ENCODE assay signal across 8 cellular contexts in genomic region chr17:32783602-32784001, GRCh38.
A peak's percentile ranks its signal among the peaks of the same experiment; 100 is the strongest.
DNase-seq lines count a peak whose midpoint lies in the region; ATAC-seq and TF ChIP-seq lines count a peak whose summit lies in the region.

No MANE protein-coding gene starts in this region.

- H3K4me1 ChIP-seq in left lung (no peaks in the 10 kb centered on the region), vagina (no peaks in the 10 kb centered on the region)

- no peak for TF ChIP-seq POLR2A in vagina (IDR thresholded peaks at IDR 0.05)

- H3K9me3 Mint-ChIP-seq in activated naive CD4-positive, alpha-beta T cell treated with anti-CD3 and anti-CD28 coated beads for 36 hours, result no peaks in the 10 kb centered on the region
- no peaks in the 10 kb centered on the region for H3K9me3 Mint-ChIP-seq in activated naive CD4-positive, alpha-beta T cell treated with anti-CD3 and anti-CD28 coated beads, Interleukin-2, amount 10 ng/mL, durations not matched to agents 7 days and 5 days

- H3K27me3 ChIP-seq in left lung, result no peaks in the 10 kb centered on the region
- no peaks in the 10 kb centered on the region for H3K27me3 ChIP-seq in vagina

- no peaks in the 10 kb centered on the region for H3K36me3 Mint-ChIP-seq in activated naive CD4-positive, alpha-beta T cell treated with anti-CD3 and anti-CD28 coated beads for 36 hours (ENCODE audit: low read depth)
- no peaks in the 10 kb centered on the region for H3K36me3 Mint-ChIP-seq in activated naive CD4-positive, alpha-beta T cell treated with anti-CD3 and anti-CD28 coated beads, Interleukin-2, amount 10 ng/mL, durations not matched to agents 7 days and 5 days

- H3K36me3 ChIP-seq in left lung, result no peaks in the 10 kb centered on the region
- H3K36me3 ChIP-seq in vagina, result no peaks in the 10 kb centered on the region

- no peaks in the 10 kb centered on the region for H3K9me3 ChIP-seq in left lung
- H3K9me3 ChIP-seq in vagina, result no peaks in the 10 kb centered on the region

- H3K27me3 Mint-ChIP-seq in activated naive CD4-positive, alpha-beta T cell treated with anti-CD3 and anti-CD28 coated beads for 36 hours (ENCODE audit: low read depth), result no peaks in the 10 kb centered on the region
- peaks cover 3% of the 10 kb centered on the region for H3K27me3 Mint-ChIP-seq in activated naive CD4-positive, alpha-beta T cell treated with anti-CD3 and anti-CD28 coated beads, Interleukin-2, amount 10 ng/mL, durations not matched to agents 7 days and 5 days

- intact Hi-C loops in left lung (cut with DNase I) (loop anchor here in 1 of 2 donors (5.0 kb wide), 1 partner anchor 94 kb away; the partner anchor contains the start of gene MYO1D), vagina (cut with DNase I) (loop anchor here (5.0 to 10.0 kb wide), 2 partner anchors 94 to 131 kb away; partner anchors contain the start of gene MYO1D)
- intact Hi-C loops in activated naive CD4-positive, alpha-beta T cell treated with anti-CD3 and anti-CD28 coated beads for 36 hours (cut with micrococcal nuclease), result loop anchor here (1.0 kb wide), 4 partner anchors 94 to 215 kb away; partner anchors contain the start of gene MYO1D

- no peaks in the 10 kb centered on the region for H3K4me1 Mint-ChIP-seq in activated naive CD4-positive, alpha-beta T cell treated with anti-CD3 and anti-CD28 coated beads for 36 hours (ENCODE audit: low read depth)
- H3K4me1 Mint-ChIP-seq in activated naive CD4-positive, alpha-beta T cell treated with anti-CD3 and anti-CD28 coated beads, Interleukin-2, amount 10 ng/mL, durations not matched to agents 7 days and 5 days, result no peaks in the 10 kb centered on the region

- peak; percentile 61 to 62 for TF ChIP-seq CTCF in left lung (IDR thresholded peaks at IDR 0.05)
- TF ChIP-seq CTCF in vagina (IDR thresholded peaks at IDR 0.05), result peak; percentile 65 to 85 (median 73)

- H3K27ac ChIP-seq in left lung, result no peak overlapping the region
- H3K27ac ChIP-seq in vagina, result no peak overlapping the region

- no peak overlapping the region for H3K4me3 ChIP-seq in left lung
- no peak overlapping the region for H3K4me3 ChIP-seq in vagina

- CTCF ChIA-PET in activated naive CD4-positive, alpha-beta T cell treated with anti-CD3 and anti-CD28 coated beads for 36 hours (lab: Charles Lee), result interaction anchor here (0.7 to 7.0 kb wide), 24 partner anchors 9 to 215 kb away, joined by 3 to 121 read pairs (median 5); partner anchors contain the start of gene MYO1D
- CTCF ChIA-PET in activated naive CD4-positive, alpha-beta T cell treated with anti-CD3 and anti-CD28 coated beads, Interleukin-2, amount 10 ng/mL, durations not matched to agents 7 days and 5 days (lab: Charles Lee), result interaction anchor here (0.8 to 5.1 kb wide), 22 partner anchors 9 to 449 kb away, joined by 3 to 99 read pairs (median 5); partner anchors contain the start of gene MYO1D

- H3K27ac Mint-ChIP-seq in activated naive CD4-positive, alpha-beta T cell treated with anti-CD3 and anti-CD28 coated beads for 36 hours, result no peak overlapping the region
- no peak overlapping the region for H3K27ac Mint-ChIP-seq in activated naive CD4-positive, alpha-beta T cell treated with anti-CD3 and anti-CD28 coated beads, Interleukin-2, amount 10 ng/mL, durations not matched to agents 7 days and 5 days

- DNase-seq in DMS 273 treated with DMSO at 0.1 percent for 48 hours (lab: John Stamatoyannopoulos, UW), result peak; percentile 31
- DNase-seq in HuH-7 (ENCODE audit: low spot score), result peak; percentile 24
- peak; percentile 5 for DNase-seq in NOMO-1 treated with dmso at 0.1 percent for 144 hours (lab: John Stamatoyannopoulos, UW; ENCODE audit: unreplicated experiment)
- peak; percentile 43 for DNase-seq in central memory CD4-positive, alpha-beta T cell
- no peak for DNase-seq in left lung
- DNase-seq in vagina (ENCODE audit: extremely low spot score in 2 of 2), result no peak
- no peak for DNase-seq in activated naive CD4-positive, alpha-beta T cell treated with anti-CD3 and anti-CD28 coated beads for 36 hours
- no peak for DNase-seq in activated naive CD4-positive, alpha-beta T cell treated with anti-CD3 and anti-CD28 coated beads, Interleukin-2, amount 10 ng/mL, durations not matched to agents 7 days and 5 days

- peak; percentile 89 for ATAC-seq in left lung

- H3K4me3 Mint-ChIP-seq in activated naive CD4-positive, alpha-beta T cell treated with anti-CD3 and anti-CD28 coated beads for 36 hours, result no peak overlapping the region
- no peak overlapping the region for H3K4me3 Mint-ChIP-seq in activated naive CD4-positive, alpha-beta T cell treated with anti-CD3 and anti-CD28 coated beads, Interleukin-2, amount 10 ng/mL, durations not matched to agents 7 days and 5 days

Comparison
In these comparisons a context has a peak if more than half of its experiments do, and no peak if none do; other contexts are left out.
1. DNase-seq: peak in DMS 273 treated with DMSO at 0.1 percent for 48 hours (single experiment), HuH-7 (single experiment), NOMO-1 treated with dmso at 0.1 percent for 144 hours (single experiment) and central memory CD4-positive, alpha-beta T cell (single experiment); none in left lung (0 of 2), vagina (0 of 2), activated naive CD4-positive, alpha-beta T cell treated with anti-CD3 and anti-CD28 coated beads for 36 hours (single experiment) and activated naive CD4-positive, alpha-beta T cell treated with anti-CD3 and anti-CD28 coated beads, Interleukin-2, amount 10 ng/mL, durations not matched to agents 7 days and 5 days (single experiment).